In genomic region chr10:46228076-46229071, GRCh38 we compare ENCODE assay signal across 8 cellular contexts. TPM values are rescaled to one million over a fixed set of nuclear protein-coding genes. Genes with fewer than 3 reads are reported as not detected.
DNase-seq lines count a peak whose midpoint lies in the region; ATAC-seq lines count a peak whose summit lies in the region.

No MANE protein-coding gene starts in this region.

- H3K9me3 ChIP-seq in T-helper 17 cell (ENCODE audit: control insufficient read depth, low read length, poor library complexity, severe bottlenecking) = no peaks in the 10 kb centered on the region

- peaks cover 10% of the 10 kb centered on the region for H3K4me1 Mint-ChIP-seq in T-helper 17 cell

- ATAC-seq in GM18868 (IDR thresholded peaks at IDR 0.05; ENCODE audit: unreplicated experiment) (peak; percentile 92), T-helper 17 cell (peak; percentile 32), left ventricle myocardium superior (peak; percentile 97), HG03469 (IDR thresholded peaks at IDR 0.05; ENCODE audit: unreplicated experiment) (no peak)

- H3K36me3 Mint-ChIP-seq in T-helper 17 cell (ENCODE audit: low read depth) = peaks cover 2% of the 10 kb centered on the region

- peak overlapping the region; percentile 62 for H3K27ac Mint-ChIP-seq in T-helper 17 cell

- H3K27me3 Mint-ChIP-seq in T-helper 17 cell = no peaks in the 10 kb centered on the region

- H3K4me3 Mint-ChIP-seq in T-helper 17 cell = no peak overlapping the region

- DNase-seq in AG20443 (ENCODE audit: low spot score) (peak; percentile 91), HuH-7.5 (ENCODE audit: low spot score) (peak; percentile 37), T-helper 17 cell (no peak), amygdala (lab: John Stamatoyannopoulos, UW) (peak in 53 of 56 donors; percentile 8 to 83 (median 48)), left ventricle myocardium superior (peak; percentile 72), renal cortical epithelial cell (ENCODE audit: low read depth) (peak; percentile 33)

- intact Hi-C loops in left ventricle myocardium superior (cut with micrococcal nuclease) = no loop called here

RNA-seq across cellular contexts. Expression of gene ANTXRL, which starts 58.4 kb away (rescaled TPM):
- not detected for total RNA-seq in T-helper 17 cell
- total RNA-seq in left ventricle myocardium superior = not detected
- not detected in 2 replicates for total RNA-seq in renal cortical epithelial cell

Comparison
In these comparisons a context has a peak if more than half of its experiments do, and no peak if none do; other contexts are left out.
1. DNase-seq: peak in AG20443 (single experiment), HuH-7.5 (single experiment), amygdala (53 of 56), left ventricle myocardium superior (single experiment) and renal cortical epithelial cell (single experiment); none in T-helper 17 cell (0 of 3).